ENCODE assay signal across 1 cellular context in genomic region chr1:61270761-61271411, GRCh38.
TF ChIP-seq lines count a peak whose summit lies in the region.

No MANE protein-coding gene starts in this region.

TF ChIP-seq in HepG2, 621 proteins besides CTCF, POLR2A, EP300 and RAD21 (continued from another document):
- TF ChIP-seq, protein P1, sequence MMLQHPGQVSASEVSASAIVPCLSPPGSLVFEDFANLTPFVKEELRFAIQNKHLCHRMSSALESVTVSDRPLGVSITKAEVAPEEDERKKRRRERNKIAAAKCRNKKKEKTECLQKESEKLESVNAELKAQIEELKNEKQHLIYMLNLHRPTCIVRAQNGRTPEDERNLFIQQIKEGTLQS (CRISPR knock-in tag; IDR thresholded peaks at IDR 0.05): peak; percentile 67; the same call in 1 of the 2 replicates
- TF ChIP-seq ZNF451 (CRISPR knock-in tag; IDR thresholded peaks at IDR 0.05) (no peak), SOX5 (CRISPR knock-in tag; IDR thresholded peaks at IDR 0.05; ENCODE audit: borderline replicate concordance) (peak; percentile 56; the same call in 1 of the 2 replicates), ZFY (CRISPR knock-in tag; IDR thresholded peaks at IDR 0.05) (no peak), CREB3 (CRISPR knock-in tag; IDR thresholded peaks at IDR 0.05) (no peak), POGZ (CRISPR knock-in tag; IDR thresholded peaks at IDR 0.05) (peak; percentile 13; the same call in 1 of the 2 replicates), KLF6 (CRISPR knock-in tag; IDR thresholded peaks at IDR 0.05) (no peak), GATAD2A (CRISPR knock-in tag; IDR thresholded peaks at IDR 0.05) (peak; percentile 59), ZNF350 (CRISPR knock-in tag; IDR thresholded peaks at IDR 0.05; ENCODE audit: borderline replicate concordance, low read depth) (no peak), ZNF792 (CRISPR knock-in tag; IDR thresholded peaks at IDR 0.05) (peak; percentile 31; the same call in 1 of the 2 replicates), ARID5B (CRISPR knock-in tag; IDR thresholded peaks at IDR 0.05) (peak; percentile 57), FOXO1 (CRISPR knock-in tag; IDR thresholded peaks at IDR 0.05) (peak; percentile 37; the same call in 1 of the 2 replicates), NCOA2 (CRISPR knock-in tag; IDR thresholded peaks at IDR 0.05) (peak; percentile 60), NCOA5 (CRISPR knock-in tag; IDR thresholded peaks at IDR 0.05) (no peak), IRF2 (CRISPR knock-in tag; IDR thresholded peaks at IDR 0.05) (0 out of 2 replicates have a peak, but pooled peaks have one; percentile 24), KLF16 (CRISPR knock-in tag; IDR thresholded peaks at IDR 0.05) (0 out of 4 replicates have a peak, but pooled peaks of 1 of the 2 experiments have one; percentile 25), NFYC (CRISPR knock-in tag; IDR thresholded peaks at IDR 0.05) (no peak), HOMEZ (CRISPR knock-in tag; IDR thresholded peaks at IDR 0.05; ENCODE audit: low read depth) (peak; percentile 53; the same call in 1 of the 2 replicates), FOSL1 (CRISPR knock-in tag; IDR thresholded peaks at IDR 0.05; ENCODE audit: borderline replicate concordance) (peak; percentile 49; the same call in 1 of the 2 replicates), NFE2 (CRISPR knock-in tag; IDR thresholded peaks at IDR 0.05) (no peak), RXRB (CRISPR knock-in tag; IDR thresholded peaks at IDR 0.05; ENCODE audit: borderline replicate concordance) (peak; percentile 11; the same call in 1 of the 2 replicates), FOXA1 (IDR thresholded peaks at IDR 0.05) (no peak), FOXA1 (CRISPR knock-in tag; IDR thresholded peaks at IDR 0.05) (peak; percentile 53; the same call in 1 of the 2 replicates), HMG20B (CRISPR knock-in tag; conservative IDR thresholded peaks at IDR 0.05) (no peak; the same call in 1 of the 2 replicates), MED1 (CRISPR knock-in tag; IDR thresholded peaks at IDR 0.05) (0 out of 2 replicates have a peak, but pooled peaks have one; percentile 15), TEAD3 (CRISPR knock-in tag; optimal IDR thresholded peaks at IDR 0.05; ENCODE audit: borderline replicate concordance) (peak; percentile 18), FOSL2 (CRISPR knock-in tag; IDR thresholded peaks at IDR 0.05) (peak; percentile 77), SAP130 (CRISPR knock-in tag; IDR thresholded peaks at IDR 0.05; ENCODE audit: low read depth) (peak; percentile 51; the same call in 1 of the 2 replicates), FOXP4 (CRISPR knock-in tag; IDR thresholded peaks at IDR 0.05) (peak; percentile 57; the same call in 1 of the 2 replicates), CBX5 (CRISPR knock-in tag; IDR thresholded peaks at IDR 0.05; ENCODE audit: borderline replicate concordance) (no peak)
- TF ChIP-seq, protein P2, sequence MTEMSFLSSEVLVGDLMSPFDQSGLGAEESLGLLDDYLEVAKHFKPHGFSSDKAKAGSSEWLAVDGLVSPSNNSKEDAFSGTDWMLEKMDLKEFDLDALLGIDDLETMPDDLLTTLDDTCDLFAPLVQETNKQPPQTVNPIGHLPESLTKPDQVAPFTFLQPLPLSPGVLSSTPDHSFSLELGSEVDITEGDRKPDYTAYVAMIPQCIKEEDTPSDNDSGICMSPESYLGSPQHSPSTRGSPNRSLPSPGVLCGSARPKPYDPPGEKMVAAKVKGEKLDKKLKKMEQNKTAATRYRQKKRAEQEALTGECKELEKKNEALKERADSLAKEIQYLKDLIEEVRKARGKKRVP (CRISPR knock-in tag; IDR thresholded peaks at IDR 0.05): peak in 1 of 2 experiments; percentile 50; a peak in 1 of 4 replicates
- TF ChIP-seq, protein P3, sequence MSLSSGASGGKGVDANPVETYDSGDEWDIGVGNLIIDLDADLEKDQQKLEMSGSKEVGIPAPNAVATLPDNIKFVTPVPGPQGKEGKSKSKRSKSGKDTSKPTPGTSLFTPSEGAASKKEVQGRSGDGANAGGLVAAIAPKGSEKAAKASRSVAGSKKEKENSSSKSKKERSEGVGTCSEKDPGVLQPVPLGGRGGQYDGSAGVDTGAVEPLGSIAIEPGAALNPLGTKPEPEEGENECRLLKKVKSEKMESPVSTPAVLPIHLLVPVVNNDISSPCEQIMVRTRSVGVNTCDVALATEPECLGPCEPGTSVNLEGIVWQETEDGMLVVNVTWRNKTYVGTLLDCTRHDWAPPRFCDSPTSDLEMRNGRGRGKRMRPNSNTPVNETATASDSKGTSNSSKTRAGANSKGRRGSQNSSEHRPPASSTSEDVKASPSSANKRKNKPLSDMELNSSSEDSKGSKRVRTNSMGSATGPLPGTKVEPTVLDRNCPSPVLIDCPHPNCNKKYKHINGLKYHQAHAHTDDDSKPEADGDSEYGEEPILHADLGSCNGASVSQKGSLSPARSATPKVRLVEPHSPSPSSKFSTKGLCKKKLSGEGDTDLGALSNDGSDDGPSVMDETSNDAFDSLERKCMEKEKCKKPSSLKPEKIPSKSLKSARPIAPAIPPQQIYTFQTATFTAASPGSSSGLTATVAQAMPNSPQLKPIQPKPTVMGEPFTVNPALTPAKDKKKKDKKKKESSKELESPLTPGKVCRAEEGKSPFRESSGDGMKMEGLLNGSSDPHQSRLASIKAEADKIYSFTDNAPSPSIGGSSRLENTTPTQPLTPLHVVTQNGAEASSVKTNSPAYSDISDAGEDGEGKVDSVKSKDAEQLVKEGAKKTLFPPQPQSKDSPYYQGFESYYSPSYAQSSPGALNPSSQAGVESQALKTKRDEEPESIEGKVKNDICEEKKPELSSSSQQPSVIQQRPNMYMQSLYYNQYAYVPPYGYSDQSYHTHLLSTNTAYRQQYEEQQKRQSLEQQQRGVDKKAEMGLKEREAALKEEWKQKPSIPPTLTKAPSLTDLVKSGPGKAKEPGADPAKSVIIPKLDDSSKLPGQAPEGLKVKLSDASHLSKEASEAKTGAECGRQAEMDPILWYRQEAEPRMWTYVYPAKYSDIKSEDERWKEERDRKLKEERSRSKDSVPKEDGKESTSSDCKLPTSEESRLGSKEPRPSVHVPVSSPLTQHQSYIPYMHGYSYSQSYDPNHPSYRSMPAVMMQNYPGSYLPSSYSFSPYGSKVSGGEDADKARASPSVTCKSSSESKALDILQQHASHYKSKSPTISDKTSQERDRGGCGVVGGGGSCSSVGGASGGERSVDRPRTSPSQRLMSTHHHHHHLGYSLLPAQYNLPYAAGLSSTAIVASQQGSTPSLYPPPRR (CRISPR knock-in tag; IDR thresholded peaks at IDR 0.05; ENCODE audit: borderline replicate concordance): 0 out of 2 replicates have a peak, but pooled peaks have one; percentile 12
